In genomic region chr3:196641278-196642058, GRCh38 we compare ENCODE assay signal across 10 cellular contexts. TPM values are rescaled to one million over a fixed set of nuclear protein-coding genes. Genes with fewer than 3 reads are reported as not detected.
DNase-seq lines count a peak whose midpoint lies in the region; ATAC-seq and TF ChIP-seq lines count a peak whose summit lies in the region.
"Had no signal": no experiment of that assay in that cellular context is flagged by ENCODE, and none has a peak within 500 bp of the region (broad histone marks: within the 10 kb centered on the region; RNA-seq: fewer than 3 reads in every experiment).

No MANE protein-coding gene starts in this region.

- DNase-seq in GM12865 (ENCODE audit: low read depth): peak; percentile 54
- DNase-seq in Panc1 (ENCODE audit: low read depth, low spot score): no peak
- DNase-seq in activated naive CD8-positive, alpha-beta T cell treated with anti-CD3 and anti-CD28 coated beads for 36 hours: no peak
- peak; percentile 61 to 66 for DNase-seq in stimulated activated CD4-positive, alpha-beta T cell treated with anti-CD3 and anti-CD28 coated beads, Interleukin-2, amount 100 ng/mL, for 24 hours
- no peak for DNase-seq in DMS153 (lab: John Stamatoyannopoulos, UW)
- DNase-seq in tibial nerve (ENCODE audit: low spot score in 2 of 2): no peak

- TF ChIP-seq EP300 in tibial nerve (IDR thresholded peaks at IDR 0.05): no peak

- H3K4me1 ChIP-seq in Panc1 (ENCODE audit: control insufficient read depth, insufficient read depth, low read length) (peaks cover 23% of the 10 kb centered on the region), tibial nerve (peaks cover 0 to 17% (median 3%) of the 10 kb centered on the region in 4 donors)
- H3K4me1 ChIP-seq: pancreas had no signal

- POLR2A ChIA-PET in Panc1 (lab: Charles Lee): interaction anchor here (0.6 to 0.7 kb wide), 2 partner anchors 58 to 153 kb away, joined by 3 to 5 read pairs; no protein-coding TSS in a partner anchor

- peaks cover 54% of the 10 kb centered on the region for H3K4me1 Mint-ChIP-seq in activated naive CD8-positive, alpha-beta T cell treated with anti-CD3 and anti-CD28 coated beads for 36 hours

- no peak for TF ChIP-seq POLR2A in tibial nerve (IDR thresholded peaks at IDR 0.05)

- no peaks in the 10 kb centered on the region for H3K27me3 Mint-ChIP-seq in activated naive CD8-positive, alpha-beta T cell treated with anti-CD3 and anti-CD28 coated beads for 36 hours

- TF ChIP-seq CTCF in GM12865 (IDR thresholded peaks at IDR 0.05; ENCODE audit: insufficient read depth, low read depth, low read length, missing control alignments): no peak
- no peak for TF ChIP-seq CTCF in Panc1 (IDR thresholded peaks at IDR 0.05)
- TF ChIP-seq CTCF in tibial nerve (IDR thresholded peaks at IDR 0.05): no peak

- WGBS in tibial nerve, 2 donors: 68 to 81% methylated on average over 9 of the region's 9 CpGs

- H3K4me3 Mint-ChIP-seq in activated naive CD8-positive, alpha-beta T cell treated with anti-CD3 and anti-CD28 coated beads for 36 hours: peak overlapping the region; percentile 85

- in situ Hi-C loops in Panc1 (cut with HindIII; ENCODE audit: low pct_unique_long_range_greater_than_20kb, low sequenced_read_pairs): no loop called here

- no peaks in the 10 kb centered on the region for H3K27me3 ChIP-seq in Panc1 (ENCODE audit: control insufficient read depth, insufficient read depth, low read length)
- peaks cover 0 to 28% of the 10 kb centered on the region in 2 donors for H3K27me3 ChIP-seq in tibial nerve

- peaks cover 39% of the 10 kb centered on the region for H3K36me3 Mint-ChIP-seq in activated naive CD8-positive, alpha-beta T cell treated with anti-CD3 and anti-CD28 coated beads for 36 hours

- H3K4me3 ChIP-seq in GM12865 (ENCODE audit: low read depth, low read length) (peak overlapping the region; percentile 85), Panc1 (ENCODE audit: low read depth in 2 of 2, low read length in 2 of 2) (no peak overlapping the region), tibial nerve (peak overlapping the region in 1 of 4 donors; percentile 58)
- H3K4me3 ChIP-seq: cardiac muscle cell had no signal

- intact Hi-C loops in Panc1 (cut with micrococcal nuclease; ENCODE audit: unreplicated experiment): no loop called here

- CTCF ChIA-PET in Panc1 (lab: Charles Lee): no interaction called here

- no peaks in the 10 kb centered on the region for H3K36me3 ChIP-seq in Panc1 (ENCODE audit: control insufficient read depth, insufficient read depth, low read length)
- H3K36me3 ChIP-seq in tibial nerve: no peaks in the 10 kb centered on the region
- H3K36me3 ChIP-seq: cardiac muscle cell, pancreas had no signal

- H3K9me3 Mint-ChIP-seq in activated naive CD8-positive, alpha-beta T cell treated with anti-CD3 and anti-CD28 coated beads for 36 hours: no peaks in the 10 kb centered on the region

- no peak for ATAC-seq in Panc1
- no peak for ATAC-seq in HG03139 (IDR thresholded peaks at IDR 0.05; ENCODE audit: unreplicated experiment)
- no peak for ATAC-seq in GM18907 (IDR thresholded peaks at IDR 0.05; ENCODE audit: unreplicated experiment)
- ATAC-seq: pancreas had no signal

- H3K27ac ChIP-seq in Panc1 (ENCODE audit: low read length) (0 out of 2 replicates have a peak overlapping the region, but pooled peaks have one; percentile 12), tibial nerve (peak overlapping the region in 2 of 4 donors; percentile 44 to 52)
- H3K27ac ChIP-seq: cardiac muscle cell, pancreas had no signal

- BruUV-seq in Panc1 (replicated peaks; lab: Mats Ljungman, UMichigan): no TSS peak

- H3K9me3 ChIP-seq in Panc1 (ENCODE audit: control insufficient read depth, insufficient read depth, low read depth, low read length) (no peaks in the 10 kb centered on the region), tibial nerve (no peaks in the 10 kb centered on the region)
- H3K9me3 ChIP-seq: pancreas had no signal

- peak overlapping the region; percentile 82 for H3K27ac Mint-ChIP-seq in activated naive CD8-positive, alpha-beta T cell treated with anti-CD3 and anti-CD28 coated beads for 36 hours

RNA-seq across cellular contexts. Expression of gene NRROS, which starts 2.0 kb away (rescaled TPM):
- 8.8 TPM for total RNA-seq in Panc1 (2021; ENCODE audit: unreplicated experiment)
- 9.9 TPM for polyA plus RNA-seq in Panc1 (2012; ENCODE audit: insufficient read length)
- 10 to 100 TPM; 21.2 to 22.0 TPM for total RNA-seq in activated naive CD8-positive, alpha-beta T cell treated with anti-CD3 and anti-CD28 coated beads for 36 hours
- 10 to 100 TPM in 3 of 4 donors, 1 to 10 TPM in 1; 8.6 to 16.4 (median 12.7) TPM for total RNA-seq in tibial nerve
- polyA plus RNA-seq: cardiac muscle cell had no signal

Comparison
In these comparisons a context has a peak if more than half of its experiments do, and no peak if none do; other contexts are left out.
1. DNase-seq: peak in GM12865 (single experiment) and stimulated activated CD4-positive, alpha-beta T cell treated with anti-CD3 and anti-CD28 coated beads, Interleukin-2, amount 100 ng/mL, for 24 hours (2 of 2); none in Panc1 (single experiment), activated naive CD8-positive, alpha-beta T cell treated with anti-CD3 and anti-CD28 coated beads for 36 hours (single experiment), DMS153 (single experiment) and tibial nerve (0 of 2).